ENCODE assay signal across 18 cellular contexts in genomic region chr7:594920-595620, GRCh38.
"Had no signal": no experiment of that assay in that cellular context is flagged by ENCODE, and none has a peak within 500 bp of the region (broad histone marks: within the 10 kb centered on the region; RNA-seq: fewer than 3 reads in every experiment).

No MANE protein-coding gene starts in this region.

- H3K4me3 Mint-ChIP-seq: neural crest cell had no signal

- H3K4me1 ChIP-seq: testis had no signal

- ATAC-seq: esophagus mucosa, gastrocnemius medialis, left lung had no signal

- H3K27ac ChIP-seq: adrenal gland, breast epithelium, gastrocnemius medialis, left lung, right atrium auricular region, SK-N-MC, stomach, testis, upper lobe of left lung had no signal

- H3K9me3 ChIP-seq: adrenal gland, breast epithelium, gastrocnemius medialis, left lung, right atrium auricular region, testis, upper lobe of left lung had no signal

- H3K4me3 ChIP-seq: adrenal gland, breast epithelium, gastrocnemius medialis, left lung, right atrium auricular region, SK-N-MC, stomach, testis, upper lobe of left lung had no signal

- H3K27me3 Mint-ChIP-seq: progenitor cell of endocrine pancreas had no signal

- H3K4me1 Mint-ChIP-seq: neural crest cell had no signal

- DNase-seq: adrenal gland; cerebellar nuclear complex; effector CD4-positive, alpha-beta T cell; gastrocnemius medialis; head of caudate nucleus; mammary epithelial cell; midbrain; stimulated activated CD4-positive, alpha-beta T cell treated with anti-CD3 and anti-CD28 coated beads, Interleukin-2, amount 100 ng/mL, for 24 hours; stomach; testis; upper lobe of left lung had no signal

- H3K36me3 ChIP-seq: breast epithelium, gastrocnemius medialis, right atrium auricular region had no signal

- H3K27me3 ChIP-seq: adrenal gland, breast epithelium, gastrocnemius medialis, right atrium auricular region, stomach, testis, upper lobe of left lung had no signal

- H3K9me3 Mint-ChIP-seq: neural crest cell had no signal

- H3K27ac Mint-ChIP-seq: progenitor cell of endocrine pancreas had no signal
